In genomic region chr4:74157116-74157742, GRCh38 we compare ENCODE assay signal across 7 cellular contexts. TPM values are rescaled to one million over a fixed set of nuclear protein-coding genes. Genes with fewer than 3 reads are reported as not detected.
DNase-seq lines count a peak whose midpoint lies in the region; ATAC-seq and TF ChIP-seq lines count a peak whose summit lies in the region.

No MANE protein-coding gene starts in this region.

- H3K27me3 ChIP-seq in SK-N-SH (ENCODE audit: insufficient read depth) (no peaks in the 10 kb centered on the region; the same call in 1 of the 2 replicates), psoas muscle (ENCODE audit: insufficient read depth in 3 of 3, low read length in 2 of 3) (no peaks in the 10 kb centered on the region)

- TF ChIP-seq EP300 in SK-N-SH (IDR thresholded peaks at IDR 0.05; ENCODE audit: borderline replicate concordance in 1 of 2, low read depth in 1 of 2, low read length in 1 of 2) = no peak

- no peak for ATAC-seq in psoas muscle
- ATAC-seq in GM21423 (IDR thresholded peaks at IDR 0.05; ENCODE audit: unreplicated experiment) = no peak
- ATAC-seq in HG02973 (IDR thresholded peaks at IDR 0.05; ENCODE audit: unreplicated experiment) = no peak

- H3K4me1 ChIP-seq in SK-N-SH (ENCODE audit: control insufficient read depth in 1 of 2, insufficient read depth in 2 of 2, low read depth in 1 of 2, low read length in 1 of 2) = peaks cover 5 to 7% of the 10 kb centered on the region in 2 experiments; a peak in 3 of 4 replicates
- H3K4me1 ChIP-seq in psoas muscle = peaks cover 18% of the 10 kb centered on the region

- peaks cover 18% of the 10 kb centered on the region for H3K79me2 ChIP-seq in SK-N-SH (ENCODE audit: insufficient read depth)

- peak overlapping the region; percentile 94 for H2AFZ ChIP-seq in SK-N-SH (ENCODE audit: low read depth)

- H3K36me3 ChIP-seq in SK-N-SH (replicated peaks in 1 of 2; ENCODE audit: control insufficient read depth in 1 of 2, insufficient read depth in 2 of 2, low read length in 1 of 2) (peaks cover 14 to 22% of the 10 kb centered on the region in 2 experiments), psoas muscle (ENCODE audit: insufficient read depth in 1 of 2, low read depth in 1 of 2) (peaks cover 3 to 15% of the 10 kb centered on the region in 2 donors)

- intact Hi-C loops in psoas muscle (cut with DNase I) = loop anchor here (2.0 to 10.0 kb wide), 2 partner anchors 898 to 1092 kb away; partner anchors contain the start of genes ANKRD17 (in 1 of the 2) and COX18 (in 1 of the 2)

- peak overlapping the region; percentile 70 to 90 for H3K4me3 ChIP-seq in SK-N-SH (ENCODE audit: low read depth in 2 of 2, low read length in 1 of 2)
- peak overlapping the region; percentile 74 for H3K4me3 ChIP-seq in fibroblast of pulmonary artery (replicated peaks; ENCODE audit: low read depth, low read length)
- H3K4me3 ChIP-seq in psoas muscle = peak overlapping the region; percentile 69

- peak overlapping the region; percentile 80 for H3K9ac ChIP-seq in SK-N-SH

- H3F3A ChIP-seq in SK-N-SH (replicated peaks; ENCODE audit: insufficient read depth) = peaks cover 8% of the 10 kb centered on the region

- POLR2A ChIA-PET in SK-N-SH (lab: Yijun Ruan, JAX) = no interaction called here

- peak; percentile 10 for DNase-seq in H4 (ENCODE audit: low spot score)
- DNase-seq in SK-N-SH = no peak
- DNase-seq in fibroblast of pulmonary artery (ENCODE audit: low read depth) = peak; percentile 67
- no peak for DNase-seq in psoas muscle
- no peak for DNase-seq in activated CD8-positive, alpha-beta memory T cell treated with anti-CD3 and anti-CD28 coated beads, Interleukin-2, amount 50 U/mL, for 48 hours

- H3K9me3 ChIP-seq in SK-N-SH = no peaks in the 10 kb centered on the region
- no peaks in the 10 kb centered on the region for H3K9me3 ChIP-seq in psoas muscle

- H4K20me1 ChIP-seq in SK-N-SH (ENCODE audit: insufficient read depth) = no peaks in the 10 kb centered on the region

- TF ChIP-seq RAD21 in SK-N-SH (IDR thresholded peaks at IDR 0.05; ENCODE audit: low read length) = no peak

- H3K9me2 ChIP-seq in SK-N-SH = no peaks in the 10 kb centered on the region; the same call in 1 of the 2 replicates

- H3K27ac ChIP-seq in SK-N-SH (ENCODE audit: low read depth in 2 of 2, low read length in 1 of 2) (peak overlapping the region; percentile 91), psoas muscle (peak overlapping the region; percentile 90)

- no peak for TF ChIP-seq CTCF in SK-N-SH (IDR thresholded peaks at IDR 0.05)
- no peak for TF ChIP-seq CTCF in fibroblast of pulmonary artery (IDR thresholded peaks at IDR 0.05; ENCODE audit: low read length, missing control alignments)
- no peak for TF ChIP-seq CTCF in psoas muscle (IDR thresholded peaks at IDR 0.05)

- CTCF ChIA-PET in SK-N-SH (lab: Yijun Ruan, JAX) = interaction anchor here (2.0 kb wide), 1 partner anchor 23 kb away, joined by 6 read pairs; no protein-coding TSS in a partner anchor

- peak overlapping the region; percentile 75 for H3K4me2 ChIP-seq in SK-N-SH

- 7% methylated on average over 4 of the region's 4 CpGs for WGBS in SK-N-SH (ENCODE audit: low lambda C conversion rate)
- WGBS in psoas muscle, 3 donors = 8 to 10% (median 9%) methylated on average over 4 of the region's 4 CpGs

TF ChIP-seq in SK-N-SH, 30 proteins besides CTCF, POLR2A, EP300 and RAD21:
- TF ChIP-seq IRF3 (IDR thresholded peaks at IDR 0.05; ENCODE audit: low read depth, low read length) = no peak
- TF ChIP-seq SIN3A (IDR thresholded peaks at IDR 0.05; ENCODE audit: borderline replicate concordance, low read depth, low read length) = no peak
- TF ChIP-seq, protein P1, sequence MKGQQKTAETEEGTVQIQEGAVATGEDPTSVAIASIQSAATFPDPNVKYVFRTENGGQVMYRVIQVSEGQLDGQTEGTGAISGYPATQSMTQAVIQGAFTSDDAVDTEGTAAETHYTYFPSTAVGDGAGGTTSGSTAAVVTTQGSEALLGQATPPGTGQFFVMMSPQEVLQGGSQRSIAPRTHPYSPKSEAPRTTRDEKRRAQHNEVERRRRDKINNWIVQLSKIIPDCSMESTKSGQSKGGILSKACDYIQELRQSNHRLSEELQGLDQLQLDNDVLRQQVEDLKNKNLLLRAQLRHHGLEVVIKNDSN (IDR thresholded peaks at IDR 0.05; ENCODE audit: borderline replicate concordance, low read depth) = no peak
- TF ChIP-seq JUND (IDR thresholded peaks at IDR 0.05) = no peak
- TF ChIP-seq POLR2AphosphoS5 (IDR thresholded peaks at IDR 0.05; ENCODE audit: low read depth, low read length) = no peak
- no peak for TF ChIP-seq ELF1 (IDR thresholded peaks at IDR 0.05)
- TF ChIP-seq, protein P2, sequence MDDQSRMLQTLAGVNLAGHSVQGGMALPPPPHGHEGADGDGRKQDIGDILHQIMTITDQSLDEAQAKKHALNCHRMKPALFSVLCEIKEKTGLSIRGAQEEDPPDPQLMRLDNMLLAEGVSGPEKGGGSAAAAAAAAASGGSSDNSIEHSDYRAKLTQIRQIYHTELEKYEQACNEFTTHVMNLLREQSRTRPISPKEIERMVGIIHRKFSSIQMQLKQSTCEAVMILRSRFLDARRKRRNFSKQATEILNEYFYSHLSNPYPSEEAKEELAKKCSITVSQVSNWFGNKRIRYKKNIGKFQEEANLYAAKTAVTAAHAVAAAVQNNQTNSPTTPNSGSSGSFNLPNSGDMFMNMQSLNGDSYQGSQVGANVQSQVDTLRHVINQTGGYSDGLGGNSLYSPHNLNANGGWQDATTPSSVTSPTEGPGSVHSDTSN (IDR thresholded peaks at IDR 0.05) = no peak
- TF ChIP-seq, protein P3, sequence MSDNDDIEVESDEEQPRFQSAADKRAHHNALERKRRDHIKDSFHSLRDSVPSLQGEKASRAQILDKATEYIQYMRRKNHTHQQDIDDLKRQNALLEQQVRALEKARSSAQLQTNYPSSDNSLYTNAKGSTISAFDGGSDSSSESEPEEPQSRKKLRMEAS (IDR thresholded peaks at IDR 0.05; ENCODE audit: low read depth) = no peak
- TF ChIP-seq SMC3 (IDR thresholded peaks at IDR 0.05; ENCODE audit: low read depth, low read length) = no peak
- no peak for TF ChIP-seq FOXJ3 (CRISPR knock-in tag; IDR thresholded peaks at IDR 0.05)
- TF ChIP-seq USF2 (IDR thresholded peaks at IDR 0.05; ENCODE audit: borderline replicate concordance, low read depth, low read length) = no peak
- no peak for TF ChIP-seq TCF12 (IDR thresholded peaks at IDR 0.05)
- no peak for TF ChIP-seq NRF1 (IDR thresholded peaks at IDR 0.05; ENCODE audit: low read depth, low read length)
- TF ChIP-seq MXI1 (IDR thresholded peaks at IDR 0.05; ENCODE audit: low read depth, low read length) = no peak
- TF ChIP-seq RXRA (IDR thresholded peaks at IDR 0.05; ENCODE audit: borderline replicate concordance, low read depth) = no peak
- no peak for TF ChIP-seq GATA2 (CRISPR knock-in tag; IDR thresholded peaks at IDR 0.05)
- no peak for TF ChIP-seq TAF1 (IDR thresholded peaks at IDR 0.05; ENCODE audit: borderline replicate concordance, low read depth, low read length)
- TF ChIP-seq RFX5 (IDR thresholded peaks at IDR 0.05; ENCODE audit: low read length) = no peak
- no peak for TF ChIP-seq GABPA (IDR thresholded peaks at IDR 0.05; ENCODE audit: low read depth)
- TF ChIP-seq FOXM1 (IDR thresholded peaks at IDR 0.05; ENCODE audit: low read depth) = no peak
TF ChIP-seq in SK-N-SH: peak in this region for 0.

RNA-seq across cellular contexts. Expression of gene MTHFD2L, which starts 0.7 kb away (rescaled TPM):
- total RNA-seq in H4 (2014; rRNA removed; shearing (Covaris generic)) = 16.9 and 34.6 TPM in 2 replicates
- polyA plus RNA-seq in SK-N-SH (2012; rRNA removed) = 4.8 and 8.2 TPM in 2 replicates
- 5.9 and 8.4 TPM in 2 replicates for polyA plus RNA-seq in SK-N-SH (2012; cell fraction: cytosol; rRNA removed)
- polyA plus RNA-seq in SK-N-SH (2012; cell fraction: nucleus; rRNA removed) = 4.2 and 11.6 TPM in 2 replicates
- total RNA-seq in psoas muscle = 10 to 100 TPM in 2 of 4 donors, 1 to 10 TPM in 2; 6.4 to 10.4 (median 9.7) TPM
- polyA plus RNA-seq in psoas muscle = 10 to 100 TPM in 1 of 3 donors, 1 to 10 TPM in 2; 4.3 to 11.6 (median 7.3) TPM

RNA-seq across cellular contexts. Expression of gene CXCL2, which starts 58.2 kb away (rescaled TPM):
- 3.3 and 6.9 TPM in 2 replicates for total RNA-seq in H4 (2014; rRNA removed; shearing (Covaris generic))
- 20.9 and 33.7 TPM in 2 replicates for polyA plus RNA-seq in SK-N-SH (2012; rRNA removed)
- 11.6 and 21.0 TPM in 2 replicates for polyA plus RNA-seq in SK-N-SH (2012; cell fraction: cytosol; rRNA removed)
- 125 and 134 TPM in 2 replicates for polyA plus RNA-seq in SK-N-SH (2012; cell fraction: nucleus; rRNA removed)
- total RNA-seq in psoas muscle = 10 to 100 TPM in 2 of 4 donors, 1 to 10 TPM in 2; 5.8 to 14.2 (median 10.1) TPM
- polyA plus RNA-seq in psoas muscle = 10 to 100 TPM in 1 of 3 donors, 1 to 10 TPM in 2; 6.1 to 10.5 (median 8.3) TPM

Comparison
In these comparisons a context has a peak if more than half of its experiments do, and no peak if none do; other contexts are left out.
1. DNase-seq: peak in H4 (single experiment) and fibroblast of pulmonary artery (single experiment); none in SK-N-SH (single experiment), psoas muscle (0 of 2) and activated CD8-positive, alpha-beta memory T cell treated with anti-CD3 and anti-CD28 coated beads, Interleukin-2, amount 50 U/mL, for 48 hours (single experiment).
2. Peak in every context shown above with its lines, with median percentiles within 50 percentile points of each other: H3K4me3 ChIP-seq.